19 cellular contexts compared by ENCODE assay signal in the genomic region with DNA sequence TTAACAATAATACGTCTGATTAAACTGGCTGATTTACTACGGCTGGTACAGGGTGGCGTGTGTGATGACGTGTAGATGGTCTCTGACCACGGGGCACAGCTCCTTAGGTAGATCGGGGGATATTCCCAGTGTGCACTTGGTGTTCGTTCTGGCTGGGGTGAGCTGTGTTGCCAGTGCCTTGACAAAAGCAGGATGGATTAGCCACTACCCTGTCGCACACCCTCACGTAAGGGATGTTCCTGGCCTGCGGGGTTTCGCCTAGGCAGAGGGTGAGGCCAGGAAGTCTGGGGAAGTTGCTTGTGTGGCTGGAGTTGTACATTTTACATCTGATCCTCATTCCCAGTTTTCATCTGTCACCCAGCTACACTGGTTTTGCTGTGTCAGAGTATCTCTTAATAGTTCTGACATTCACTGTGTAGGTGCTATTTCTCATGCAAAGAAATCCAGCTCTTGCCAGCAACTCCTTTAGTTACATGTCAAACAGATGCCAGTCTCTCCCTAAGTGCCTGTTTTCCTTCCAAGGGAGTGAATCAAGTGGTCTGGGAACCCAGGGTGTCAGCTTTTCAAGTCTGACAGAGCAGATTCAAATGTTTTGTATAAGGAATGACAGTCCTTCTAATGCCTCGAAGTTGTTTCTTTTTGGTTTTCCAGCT.
DNase-seq lines count a peak whose midpoint lies in the region; ATAC-seq, FAIRE-seq and TF ChIP-seq lines count a peak whose summit lies in the region.
"Had no signal": no experiment of that assay in that cellular context is flagged by ENCODE, and none has a peak within 500 bp of the region (broad histone marks: within the 10 kb centered on the region; RNA-seq: fewer than 3 reads in every experiment).

No MANE protein-coding gene starts in this region.

- no peak overlapping the region for H4K12ac ChIP-seq in trophoblast cell (ENCODE audit: low read depth, low read length)

- POLR2A ChIA-PET in HepG2 (lab: Yijun Ruan, JAX), result no interaction called here

- no peak overlapping the region for H3K4me3 ChIP-seq in HepG2 (replicated peaks in 1 of 3; ENCODE audit: insufficient read depth in 1 of 3, low read depth in 2 of 3, low read length in 3 of 3)
- no peak overlapping the region for H3K4me3 ChIP-seq in right lobe of liver
- peak overlapping the region; percentile 12; the same call in 1 of the 2 replicates for H3K4me3 ChIP-seq in iPS-18c (ENCODE audit: insufficient read depth, low read depth, low read length)
- H3K4me3 ChIP-seq in trophoblast cell (ENCODE audit: low read depth, low read length), result no peak overlapping the region
- H3K4me3 ChIP-seq in H7 (ENCODE audit: insufficient read depth, low read depth, low read length), result no peak overlapping the region

- H2AK5ac ChIP-seq in trophoblast cell (ENCODE audit: low read length), result peak overlapping the region; percentile 75

- H4K91ac ChIP-seq in trophoblast cell (ENCODE audit: low read depth, low read length), result no peak overlapping the region

- no TSS peak for BruUV-seq in HepG2 (replicated peaks; lab: Mats Ljungman, UMichigan)

- DNase-seq in HepG2 (ENCODE audit: low spot score) (no peak), right lobe of liver (no peak), trophoblast cell (no peak), SHP77 (lab: John Stamatoyannopoulos, UW) (no peak), H7 (no peak), globus pallidus (ENCODE audit: low spot score) (no peak)
- DNase-seq: Caco-2, KG1, NCI-H1417, NCI-H187, NCI-H2107, NCI-H226, NCI-H524, NCI-H82, OCI-M1, Right ventricle myocardium superior had no signal

- peak overlapping the region; percentile 27 for H2BK120ac ChIP-seq in trophoblast cell (ENCODE audit: insufficient read depth, low read length, poor library complexity)

- H3K36me3 ChIP-seq in HepG2 (replicated peaks in 1 of 2; ENCODE audit: control insufficient read depth in 1 of 2, insufficient read depth in 2 of 2, low read length in 2 of 2), result peaks cover 57 to 89% of the 10 kb centered on the region in 2 experiments
- no peaks in the 10 kb centered on the region for H3K36me3 ChIP-seq in right lobe of liver
- H3K36me3 ChIP-seq in trophoblast cell (ENCODE audit: control insufficient read depth in 1 of 2, insufficient read depth in 2 of 2, low read length in 2 of 2), result peaks cover 13 to 18% of the 10 kb centered on the region in 2 experiments
- H3K36me3 ChIP-seq in H7 (replicated peaks; ENCODE audit: control insufficient read depth, insufficient read depth, low read length), result peaks cover 59% of the 10 kb centered on the region

- H2AFZ ChIP-seq in HepG2 (ENCODE audit: low read length), result no peak overlapping the region
- H2AFZ ChIP-seq in trophoblast cell (ENCODE audit: insufficient read depth, low read length, poor library complexity), result no peak overlapping the region

- H3K9ac ChIP-seq in HepG2 (ENCODE audit: insufficient read depth, low read depth, low read length) (no peak overlapping the region), trophoblast cell (ENCODE audit: low read length) (no peak overlapping the region)

- TF ChIP-seq CTCF in HepG2 (CRISPR knock-in tag; IDR thresholded peaks at IDR 0.05), result no peak
- no peak for TF ChIP-seq CTCF in right lobe of liver (IDR thresholded peaks at IDR 0.05)

- 97% methylated on average over 11 of the region's 12 CpGs for WGBS in HepG2 (ENCODE audit: low lambda C conversion rate)
- WGBS in right lobe of liver (ENCODE audit: insufficient coverage, low coverage, low lambda C conversion rate, missing lambda C conversion rate), result 57% methylated on average over 4 of the region's 12 CpGs
- WGBS in trophoblast cell (ENCODE audit: extremely low coverage, insufficient coverage, insufficient read length), result no CpG with 5 or more reads among the region's 12 CpGs

- no peak for TF ChIP-seq RAD21 in HepG2 (CRISPR knock-in tag; IDR thresholded peaks at IDR 0.05)

- H2BK12ac ChIP-seq in trophoblast cell (ENCODE audit: low read length), result no peak overlapping the region

- H3K4me2 ChIP-seq in HepG2 (ENCODE audit: low read depth, low read length) (no peak overlapping the region), trophoblast cell (ENCODE audit: low read length) (no peak overlapping the region)

- H2BK5ac ChIP-seq in trophoblast cell (ENCODE audit: low read depth, low read length, poor library complexity), result no peak overlapping the region

- no peaks in the 10 kb centered on the region for H3K9me3 ChIP-seq in HepG2 (ENCODE audit: low read length)
- H3K9me3 ChIP-seq in right lobe of liver, result no peaks in the 10 kb centered on the region
- no peaks in the 10 kb centered on the region for H3K9me3 ChIP-seq in iPS-18c (ENCODE audit: control insufficient read depth, insufficient read depth, low read length)
- H3K9me3 ChIP-seq in trophoblast cell (ENCODE audit: insufficient read depth, low read depth, low read length), result peaks cover 1% of the 10 kb centered on the region
- H3K9me3 ChIP-seq: Caco-2 had no signal

- TF ChIP-seq POLR2A in HepG2 (IDR thresholded peaks at IDR 0.05; ENCODE audit: insufficient read depth in 1 of 2, low read depth in 2 of 2, low read length in 2 of 2) (0 out of 4 replicates have a peak, but pooled peaks of 1 of the 2 experiments have one; percentile 4), right lobe of liver (IDR thresholded peaks at IDR 0.05) (no peak)

- FAIRE-seq in HepG2 (lab: Jason Lieb, UNC), result no peak
- FAIRE-seq: G401.6 had no signal

- peak overlapping the region; percentile 20 for H3K14ac ChIP-seq in trophoblast cell (ENCODE audit: low read length)

- in situ Hi-C loops in HepG2 (cut with HindIII; ENCODE audit: extremely low pct_ligation_motif_present, low pct_unique_long_range_greater_than_20kb), result loop anchor here (10.0 kb wide), 1 partner anchor 61 kb away; no protein-coding TSS in a partner anchor

- ATAC-seq in HepG2 (peak; percentile 7; the same call in 2 of the 3 replicates), right lobe of liver (no peak), HG02970 (IDR thresholded peaks at IDR 0.05; ENCODE audit: low FRiP score, unreplicated experiment) (no peak)

- peaks cover 59% of the 10 kb centered on the region for H3K4me1 ChIP-seq in HepG2 (ENCODE audit: insufficient read depth, low read length)
- H3K4me1 ChIP-seq in right lobe of liver, result no peaks in the 10 kb centered on the region
- H3K4me1 ChIP-seq in trophoblast cell (ENCODE audit: control insufficient read depth in 1 of 2, insufficient read depth in 2 of 2, low read length in 2 of 2), result peaks cover 18 to 23% of the 10 kb centered on the region in 2 experiments
- H3K4me1 ChIP-seq: Caco-2 had no signal

- H3K18ac ChIP-seq in trophoblast cell (ENCODE audit: low read length), result peak overlapping the region; percentile 80

- peaks cover 66% of the 10 kb centered on the region for H4K20me1 ChIP-seq in HepG2 (ENCODE audit: insufficient read depth, low read length)

- H3K23ac ChIP-seq in trophoblast cell (ENCODE audit: low read length), result no peak overlapping the region

- H3K27me3 ChIP-seq in HepG2 (ENCODE audit: control insufficient read depth in 1 of 2, insufficient read depth in 2 of 2, low read length in 2 of 2) (no peaks in the 10 kb centered on the region), right lobe of liver (no peaks in the 10 kb centered on the region), trophoblast cell (ENCODE audit: insufficient read depth, low read length) (no peaks in the 10 kb centered on the region), H7 (ENCODE audit: control insufficient read depth, insufficient read depth, low read length) (no peaks in the 10 kb centered on the region)

- intact Hi-C loops in HepG2 (cut with micrococcal nuclease; ENCODE audit: unreplicated experiment) (loop anchor here (5.0 kb wide), 1 partner anchor 43 kb away; no protein-coding TSS in a partner anchor), right lobe of liver (cut with DNase I) (no loop called here)

- H3K79me2 ChIP-seq in HepG2 (ENCODE audit: insufficient read depth, low read length) (peaks cover 96% of the 10 kb centered on the region), trophoblast cell (ENCODE audit: control insufficient read depth, insufficient read depth, low read length, poor library complexity) (peaks cover 10% of the 10 kb centered on the region)

- H3K27ac ChIP-seq in HepG2 (ENCODE audit: extremely low read length, insufficient read depth, low read length) (no peak overlapping the region), right lobe of liver (no peak overlapping the region), trophoblast cell (ENCODE audit: low read depth, low read length) (peak overlapping the region; percentile 36)

- TF ChIP-seq EP300 in HepG2 (IDR thresholded peaks at IDR 0.05; ENCODE audit: low read depth in 2 of 2, low read length in 2 of 2), result no peak
- TF ChIP-seq EP300 in HepG2 (CRISPR knock-in tag; IDR thresholded peaks at IDR 0.05; ENCODE audit: borderline replicate concordance), result no peak

- peak overlapping the region; percentile 9 for H3K4ac ChIP-seq in trophoblast cell (ENCODE audit: low read depth, low read length)

- no peak overlapping the region for H4K8ac ChIP-seq in trophoblast cell (ENCODE audit: low read depth, low read length)

- CTCF ChIA-PET in HepG2 (lab: Yijun Ruan, JAX; ENCODE audit: low intra/inter-chr PET ratio, low total read pairs), result no interaction called here

- peaks cover 4% of the 10 kb centered on the region for H3K79me1 ChIP-seq in trophoblast cell (ENCODE audit: low read length)

TF ChIP-seq in HepG2, 621 proteins besides CTCF, POLR2A, EP300 and RAD21 (continues in another document):
- TF ChIP-seq RBM22 (optimal IDR thresholded peaks at IDR 0.05; ENCODE audit: low read length) (peak; percentile 78), ZNF143 (CRISPR knock-in tag; IDR thresholded peaks at IDR 0.05) (peak; percentile 46; the same call in 1 of the 2 replicates)
- TF ChIP-seq, protein P1, sequence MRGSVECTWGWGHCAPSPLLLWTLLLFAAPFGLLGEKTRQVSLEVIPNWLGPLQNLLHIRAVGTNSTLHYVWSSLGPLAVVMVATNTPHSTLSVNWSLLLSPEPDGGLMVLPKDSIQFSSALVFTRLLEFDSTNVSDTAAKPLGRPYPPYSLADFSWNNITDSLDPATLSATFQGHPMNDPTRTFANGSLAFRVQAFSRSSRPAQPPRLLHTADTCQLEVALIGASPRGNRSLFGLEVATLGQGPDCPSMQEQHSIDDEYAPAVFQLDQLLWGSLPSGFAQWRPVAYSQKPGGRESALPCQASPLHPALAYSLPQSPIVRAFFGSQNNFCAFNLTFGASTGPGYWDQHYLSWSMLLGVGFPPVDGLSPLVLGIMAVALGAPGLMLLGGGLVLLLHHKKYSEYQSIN (CRISPR knock-in tag; IDR thresholded peaks at IDR 0.05; ENCODE audit: borderline replicate concordance), result no peak
